1 cellular context compared by ENCODE assay signal in genomic region chr1:177789956-177790355, GRCh38.
TF ChIP-seq lines count a peak whose summit lies in the region.

No MANE protein-coding gene starts in this region.

TF ChIP-seq in HepG2, 621 proteins besides CTCF, POLR2A, EP300 and RAD21 (continued from another document):
- peak; percentile 85 for TF ChIP-seq ZBTB40 (IDR thresholded peaks at IDR 0.05)
- TF ChIP-seq ZBTB40 (CRISPR knock-in tag; IDR thresholded peaks at IDR 0.05) = no peak
- no peak for TF ChIP-seq ZNF367 (CRISPR knock-in tag; IDR thresholded peaks at IDR 0.05; ENCODE audit: borderline replicate concordance)
